Comparison of ENCODE assay signal across 8 cellular contexts in genomic region chr19:11924886-11925583, GRCh38. TPM values are rescaled to one million over a fixed set of nuclear protein-coding genes. Genes with fewer than 3 reads are reported as not detected.
A peak's percentile ranks its signal among the peaks of the same experiment; 100 is the strongest.
DNase-seq lines count a peak whose midpoint lies in the region; ATAC-seq and TF ChIP-seq lines count a peak whose summit lies in the region.

Gene ZNF700 (plus strand): TSS chr19:11925107. CDS start chr19:11925211, 104 bp downstream.

- no peaks in the 10 kb centered on the region for H3K9me3 Mint-ChIP-seq in activated T-helper 17 cell treated with anti-CD3 and anti-CD28 coated beads, Interleukin-2, amount 50 U/mL, for 72 hours
- peaks cover 0 to 13% (median 0%) of the 10 kb centered on the region in 11 donors for H3K9me3 Mint-ChIP-seq in naive thymus-derived CD4-positive, alpha-beta T cell
- no peaks in the 10 kb centered on the region for H3K9me3 Mint-ChIP-seq in stimulated activated memory B cell treated with anti-CD40 and anti-IgM and Interleukin-4, amounts not matched to agents 10 μg/mL and 1 μg/mL and 100 μg/mL, for 72 hours

- intact Hi-C loops in naive thymus-derived CD4-positive, alpha-beta T cell (cut with micrococcal nuclease), result loop anchor here (1.0 to 10.0 kb wide), 16 partner anchors 39 to 688 kb away; partner anchors contain the start of genes ZNF20 (in 2 of the 2), ZNF440 (in 2 of the 2), ZNF491 (in 2 of the 2) and ZNF136 (in 1 of the 2)

- H3K9ac ChIP-seq in fibroblast of lung (ENCODE audit: insufficient read depth, low read length), result peak within 1 kb of the TSS; percentile 87

- peak within 1 kb of the TSS; percentile 95 for H3K27ac ChIP-seq in RWPE1
- peak within 1 kb of the TSS; percentile 95 for H3K27ac ChIP-seq in fibroblast of lung (ENCODE audit: insufficient read depth, low read length)
- peak within 1 kb of the TSS; percentile 75 for H3K27ac ChIP-seq in naive thymus-derived CD4-positive, alpha-beta T cell (ENCODE audit: low read depth, low read length)

- peaks cover 4% of the 10 kb centered on the region for H3K4me1 ChIP-seq in fibroblast of lung (ENCODE audit: control insufficient read depth, extremely low read depth, insufficient read depth, low read length)
- peaks cover 6 to 10% of the 10 kb centered on the region in 2 donors for H3K4me1 ChIP-seq in naive thymus-derived CD4-positive, alpha-beta T cell (ENCODE audit: control insufficient read depth in 2 of 2, insufficient read depth in 2 of 2, low read length in 2 of 2)

- H3K79me2 ChIP-seq in fibroblast of lung (ENCODE audit: control insufficient read depth, insufficient read depth, low read length), result peaks cover 26% of the 10 kb centered on the region

- peak within 1 kb of the TSS; percentile 97 for H2AFZ ChIP-seq in fibroblast of lung (ENCODE audit: low read length)

- peaks cover 40% of the 10 kb centered on the region for H3K36me3 Mint-ChIP-seq in activated T-helper 17 cell treated with anti-CD3 and anti-CD28 coated beads, Interleukin-2, amount 50 U/mL, for 72 hours (ENCODE audit: low read depth)
- H3K36me3 Mint-ChIP-seq in naive thymus-derived CD4-positive, alpha-beta T cell, result peaks cover 0 to 36% (median 16%) of the 10 kb centered on the region in 5 donors
- no peaks in the 10 kb centered on the region for H3K36me3 Mint-ChIP-seq in stimulated activated memory B cell treated with anti-CD40 and anti-IgM and Interleukin-4, amounts not matched to agents 10 μg/mL and 1 μg/mL and 100 μg/mL, for 72 hours

- H3K4me1 Mint-ChIP-seq in activated T-helper 17 cell treated with anti-CD3 and anti-CD28 coated beads, Interleukin-2, amount 50 U/mL, for 72 hours, result peaks cover 26% of the 10 kb centered on the region
- H3K4me1 Mint-ChIP-seq in naive thymus-derived CD4-positive, alpha-beta T cell, result peaks cover 26 to 55% (median 39%) of the 10 kb centered on the region in 7 donors
- peaks cover 48% of the 10 kb centered on the region for H3K4me1 Mint-ChIP-seq in stimulated activated memory B cell treated with anti-CD40 and anti-IgM and Interleukin-4, amounts not matched to agents 10 μg/mL and 1 μg/mL and 100 μg/mL, for 72 hours

- H3K9me3 ChIP-seq in fibroblast of lung (ENCODE audit: control insufficient read depth, insufficient read depth, low read depth, low read length), result no peaks in the 10 kb centered on the region
- no peaks in the 10 kb centered on the region for H3K9me3 ChIP-seq in naive thymus-derived CD4-positive, alpha-beta T cell (ENCODE audit: control insufficient read depth in 2 of 3, low read length in 3 of 3)

- POLR2A ChIA-PET in RWPE1 (lab: Yijun Ruan, JAX; ENCODE audit: low non-redundant PET), result no interaction called here
- POLR2A ChIA-PET in naive thymus-derived CD4-positive, alpha-beta T cell (lab: Charles Lee), result interaction anchor here (0.6 to 5.4 kb wide), 17 partner anchors 22 to 795 kb away, joined by 3 to 65 read pairs (median 4); partner anchors contain the start of genes ZNF136, ZNF439, ZNF491 and ZNF563

- TF ChIP-seq CTCF in LNCaP clone FGC (IDR thresholded peaks at IDR 0.05; ENCODE audit: control insufficient read depth, extremely low read depth, insufficient read depth), result no peak
- no peak for TF ChIP-seq CTCF in RWPE1 (conservative IDR thresholded peaks at IDR 0.05; ENCODE audit: low read depth)
- no peak for TF ChIP-seq CTCF in fibroblast of lung (conservative IDR thresholded peaks at IDR 0.05 in 1 of 2, IDR thresholded peaks at IDR 0.05 in 1 of 2; ENCODE audit: low read depth in 1 of 2, low read length in 2 of 2)

- H3K4me3 ChIP-seq in LNCaP clone FGC (ENCODE audit: low read depth, low read length), result peak within 1 kb of the TSS; percentile 93
- H3K4me3 ChIP-seq in fibroblast of lung (replicated peaks in 1 of 4; ENCODE audit: control extremely low read depth in 1 of 4, insufficient read depth in 1 of 4, low read depth in 3 of 4, low read length in 4 of 4), result peak within 1 kb of the TSS; percentile 76 to 98 (median 94)
- H3K4me3 ChIP-seq in naive thymus-derived CD4-positive, alpha-beta T cell (ENCODE audit: low read length), result peak within 1 kb of the TSS; percentile 98

- H3K4me2 ChIP-seq in fibroblast of lung (ENCODE audit: extremely low read depth, insufficient read depth, low read length), result peak within 1 kb of the TSS; percentile 96

- H3K4me3 Mint-ChIP-seq in activated T-helper 17 cell treated with anti-CD3 and anti-CD28 coated beads, Interleukin-2, amount 50 U/mL, for 72 hours, result peak within 1 kb of the TSS; percentile 95
- peak within 1 kb of the TSS; percentile 91 to 99 (median 98) for H3K4me3 Mint-ChIP-seq in naive thymus-derived CD4-positive, alpha-beta T cell
- peak within 1 kb of the TSS; percentile 97 for H3K4me3 Mint-ChIP-seq in stimulated activated memory B cell treated with anti-CD40 and anti-IgM and Interleukin-4, amounts not matched to agents 10 μg/mL and 1 μg/mL and 100 μg/mL, for 72 hours

- CTCF ChIA-PET in RWPE1 (lab: Yijun Ruan, JAX), result interaction anchor here (0.7 to 2.0 kb wide), 5 partner anchors 63 to 135 kb away, joined by 3 to 14 read pairs (median 6); partner anchors contain the start of gene ZNF491
- CTCF ChIA-PET in naive thymus-derived CD4-positive, alpha-beta T cell (lab: Charles Lee), result interaction anchor here (1.3 to 5.3 kb wide), 4 partner anchors 64 to 216 kb away, joined by 6 to 95 read pairs (median 18); partner anchors contain the start of gene ZNF20

- ATAC-seq in activated T-helper 17 cell treated with anti-CD3 and anti-CD28 coated beads, Interleukin-2, amount 50 U/mL, for 72 hours (replicated peaks), result peak; percentile 96
- peak; percentile 94 for ATAC-seq in naive thymus-derived CD4-positive, alpha-beta T cell
- peak; percentile 97 for ATAC-seq in stimulated activated memory B cell treated with anti-CD40 and anti-IgM and Interleukin-4, amounts not matched to agents 10 μg/mL and 1 μg/mL and 100 μg/mL, for 72 hours

- H3K36me3 ChIP-seq in fibroblast of lung (ENCODE audit: control insufficient read depth, insufficient read depth, low read length), result no peaks in the 10 kb centered on the region
- H3K36me3 ChIP-seq in naive thymus-derived CD4-positive, alpha-beta T cell (ENCODE audit: control insufficient read depth in 2 of 3, insufficient read depth in 3 of 3, low read length in 3 of 3), result peaks cover 0 to 6% (median 0%) of the 10 kb centered on the region in 3 experiments

- no peaks in the 10 kb centered on the region for H3K27me3 Mint-ChIP-seq in activated T-helper 17 cell treated with anti-CD3 and anti-CD28 coated beads, Interleukin-2, amount 50 U/mL, for 72 hours
- no peaks in the 10 kb centered on the region for H3K27me3 Mint-ChIP-seq in naive thymus-derived CD4-positive, alpha-beta T cell
- H3K27me3 Mint-ChIP-seq in stimulated activated memory B cell treated with anti-CD40 and anti-IgM and Interleukin-4, amounts not matched to agents 10 μg/mL and 1 μg/mL and 100 μg/mL, for 72 hours, result no peaks in the 10 kb centered on the region

- H4K20me1 ChIP-seq in fibroblast of lung (ENCODE audit: control insufficient read depth, extremely low read depth, insufficient read depth, low read length), result no peaks in the 10 kb centered on the region

- peak; percentile 95 for DNase-seq in EL
- DNase-seq in H4 (ENCODE audit: low spot score), result peak; percentile 88
- DNase-seq in LNCaP clone FGC (ENCODE audit: low read depth), result peak; percentile 84
- DNase-seq in RWPE1 (ENCODE audit: low spot score), result peak; percentile 96
- peak; percentile 87 to 88 for DNase-seq in fibroblast of lung (ENCODE audit: low read depth in 2 of 2)
- peak; percentile 67 to 93 (median 90) for DNase-seq in naive thymus-derived CD4-positive, alpha-beta T cell

- H3K27me3 ChIP-seq in fibroblast of lung (ENCODE audit: control insufficient read depth, insufficient read depth, low read length), result no peaks in the 10 kb centered on the region
- H3K27me3 ChIP-seq in naive thymus-derived CD4-positive, alpha-beta T cell (ENCODE audit: control insufficient read depth in 2 of 2, insufficient read depth in 2 of 2, low read length in 2 of 2), result no peaks in the 10 kb centered on the region

- peak within 1 kb of the TSS; percentile 96 for H3K27ac Mint-ChIP-seq in activated T-helper 17 cell treated with anti-CD3 and anti-CD28 coated beads, Interleukin-2, amount 50 U/mL, for 72 hours
- H3K27ac Mint-ChIP-seq in naive thymus-derived CD4-positive, alpha-beta T cell, result peak within 1 kb of the TSS; percentile 93 to 99 (median 98)
- H3K27ac Mint-ChIP-seq in stimulated activated memory B cell treated with anti-CD40 and anti-IgM and Interleukin-4, amounts not matched to agents 10 μg/mL and 1 μg/mL and 100 μg/mL, for 72 hours, result peak within 1 kb of the TSS; percentile 99

RNA-seq across cellular contexts. Expression of gene ZNF700, which starts in this region (rescaled TPM):
- 6.3 and 9.2 TPM in 2 replicates for total RNA-seq in H4 (2014; rRNA removed; shearing (Covaris generic))
- 10 to 100 TPM; 12.0 to 12.2 TPM for total RNA-seq in activated T-helper 17 cell treated with anti-CD3 and anti-CD28 coated beads, Interleukin-2, amount 50 U/mL, for 72 hours
- 7.4 and 12.4 TPM in 2 replicates for total RNA-seq in fibroblast of lung
- 3.9 and 5.7 TPM in 2 replicates for polyA plus RNA-seq in fibroblast of lung
- polyA plus RNA-seq in fibroblast of lung (2012), result 3.3 and 3.8 TPM in 2 replicates
- polyA minus RNA-seq in fibroblast of lung (ENCODE audit: low replicate concordance), result 0.63 and 1.9 TPM in 2 replicates
- 10 to 100 TPM; 18.0 to 26.4 (median 22.8) TPM for total RNA-seq in naive thymus-derived CD4-positive, alpha-beta T cell
- polyA plus RNA-seq in naive thymus-derived CD4-positive, alpha-beta T cell, result 1 to 10 TPM; 2.3 to 5.0 TPM

Comparison
In these comparisons a context has a peak if more than half of its experiments do, and no peak if none do; other contexts are left out.
1. Peak in every context shown above with its lines: DNase-seq, ATAC-seq, H3K4me3 ChIP-seq and H3K27ac ChIP-seq.